7 cellular contexts compared by ENCODE assay signal in genomic region chr15:86004061-86004460, GRCh38.
"Had no signal": no experiment of that assay in that cellular context is flagged by ENCODE, and none has a peak within 500 bp of the region (broad histone marks: within the 10 kb centered on the region; RNA-seq: fewer than 3 reads in every experiment).

No MANE protein-coding gene starts in this region.

- FAIRE-seq: K562 had no signal

- H2AFZ ChIP-seq: GM23338 had no signal

- H3K9me3 ChIP-seq: HAP-1 had no signal

- DNase-seq: H7, IMR-90, KG1 had no signal

- H3K36me3 ChIP-seq: HAP-1 had no signal

- H3K4me1 ChIP-seq: HAP-1 had no signal

- ATAC-seq: GM23338, HCT116, K562 had no signal

- H3K4me2 ChIP-seq: GM23338 had no signal

- H3K4me3 ChIP-seq: GM23338, HAP-1, K562 had no signal
